2 cellular contexts compared by ENCODE assay signal in genomic region chr3:119350114-119350513, GRCh38.
TF ChIP-seq lines count a peak whose summit lies in the region.

No MANE protein-coding gene starts in this region.

TF ChIP-seq in IMR-90, 13 proteins besides CTCF, POLR2A, EP300 and RAD21:
- no peak for TF ChIP-seq CEBPB (IDR thresholded peaks at IDR 0.05; ENCODE audit: low read depth, low read length)
- TF ChIP-seq ELK1 (IDR thresholded peaks at IDR 0.05; ENCODE audit: borderline replicate concordance, low read depth, low read length) = no peak
- no peak for TF ChIP-seq MAZ (IDR thresholded peaks at IDR 0.05; ENCODE audit: borderline replicate concordance, low read depth, low read length)
- no peak for TF ChIP-seq SMC3 (IDR thresholded peaks at IDR 0.05; ENCODE audit: low read depth, low read length)
- no peak for TF ChIP-seq MXI1 (IDR thresholded peaks at IDR 0.05; ENCODE audit: borderline replicate concordance, low read depth, low read length)
- no peak for TF ChIP-seq CHD1 (IDR thresholded peaks at IDR 0.05; ENCODE audit: low read depth, low read length)
- no peak for TF ChIP-seq FOS (IDR thresholded peaks at IDR 0.05; ENCODE audit: low read depth, low read length)
- TF ChIP-seq BHLHE40 (IDR thresholded peaks at IDR 0.05; ENCODE audit: low read depth, low read length) = no peak
- TF ChIP-seq NFE2L2 (IDR thresholded peaks at IDR 0.05; ENCODE audit: low read depth, low read length) = no peak
- no peak for TF ChIP-seq RCOR1 (IDR thresholded peaks at IDR 0.05; ENCODE audit: insufficient replicate concordance, low read length)
- TF ChIP-seq USF2 (IDR thresholded peaks at IDR 0.05; ENCODE audit: low read depth, low read length) = no peak
- no peak for TF ChIP-seq MAFK (IDR thresholded peaks at IDR 0.05; ENCODE audit: low read depth, low read length)
- no peak for TF ChIP-seq RFX5 (IDR thresholded peaks at IDR 0.05; ENCODE audit: low read depth, low read length)
TF ChIP-seq in IMR-90: peak in this region for 0.

TF ChIP-seq in HepG2, 621 proteins besides CTCF, POLR2A, EP300 and RAD21:
- no peak for TF ChIP-seq ZFY (CRISPR knock-in tag; IDR thresholded peaks at IDR 0.05)
- TF ChIP-seq CREB1 (IDR thresholded peaks at IDR 0.05) = peak; percentile 84
- no peak for TF ChIP-seq CREB1 (CRISPR knock-in tag; IDR thresholded peaks at IDR 0.05)
- peak; percentile 97 for TF ChIP-seq ATF7 (IDR thresholded peaks at IDR 0.05)
- no peak for TF ChIP-seq ATF7 (CRISPR knock-in tag; IDR thresholded peaks at IDR 0.05)
- no peak for TF ChIP-seq MED1 (CRISPR knock-in tag; IDR thresholded peaks at IDR 0.05)
- no peak for TF ChIP-seq NR2C2 (CRISPR knock-in tag; IDR thresholded peaks at IDR 0.05; ENCODE audit: borderline replicate concordance)
- no peak for TF ChIP-seq RARG (CRISPR knock-in tag; IDR thresholded peaks at IDR 0.05; ENCODE audit: low read depth)
- TF ChIP-seq SNAPC4 (CRISPR knock-in tag; IDR thresholded peaks at IDR 0.05) = no peak
